1 cellular context compared by ENCODE assay signal in genomic region chr16:3180445-3180878, GRCh38.
TF ChIP-seq lines count a peak whose summit lies in the region.

No MANE protein-coding gene starts in this region.

TF ChIP-seq in H1, 55 proteins besides CTCF, POLR2A, EP300 and RAD21:
- TF ChIP-seq POU5F1 (IDR thresholded peaks at IDR 0.05; ENCODE audit: low read depth, low read length) (0 out of 2 replicates have a peak, but pooled peaks have one; percentile 24), EZH2 (IDR thresholded peaks at IDR 0.05; ENCODE audit: low read depth, low read length, severe bottlenecking) (no peak), NRF1 (IDR thresholded peaks at IDR 0.05; ENCODE audit: low read depth, low read length) (no peak), E2F6 (IDR thresholded peaks at IDR 0.05) (no peak), TCF12 (IDR thresholded peaks at IDR 0.05; ENCODE audit: low read depth, low read length) (no peak), PHF8 (conservative IDR thresholded peaks at IDR 0.05; ENCODE audit: low read depth, low read length) (no peak), GTF2F1 (IDR thresholded peaks at IDR 0.05; ENCODE audit: borderline replicate concordance, low read depth, low read length) (no peak), CTBP2 (IDR thresholded peaks at IDR 0.05; ENCODE audit: borderline replicate concordance, insufficient read depth, insufficient read length, low read length) (no peak), GABPA (IDR thresholded peaks at IDR 0.05; ENCODE audit: borderline replicate concordance, insufficient read depth, low read length) (no peak), CREB1 (IDR thresholded peaks at IDR 0.05) (no peak), KDM4A (IDR thresholded peaks at IDR 0.05; ENCODE audit: low read depth, low read length, severe bottlenecking) (peak; percentile 30), JUN (IDR thresholded peaks at IDR 0.05; ENCODE audit: low read depth, low read length) (no peak), CHD7 (IDR thresholded peaks at IDR 0.05; ENCODE audit: insufficient replicate concordance, low read length) (no peak), ZNF274 (IDR thresholded peaks at IDR 0.05; ENCODE audit: borderline replicate concordance, extremely low read depth, low read length) (no peak), RBBP5 (IDR thresholded peaks at IDR 0.05; ENCODE audit: borderline replicate concordance, low read depth, low read length) (peak; percentile 62; the same call in 1 of the 2 replicates), MAFK (IDR thresholded peaks at IDR 0.05; ENCODE audit: low read depth, low read length) (peak; percentile 81; the same call in 1 of the 2 replicates), SP2 (IDR thresholded peaks at IDR 0.05; ENCODE audit: low read length) (no peak), RFX5 (IDR thresholded peaks at IDR 0.05; ENCODE audit: borderline replicate concordance, low read depth, low read length) (no peak), BCL11A (IDR thresholded peaks at IDR 0.05; ENCODE audit: low read depth in 2 of 2, low read length in 2 of 2) (no peak), FOSL1 (IDR thresholded peaks at IDR 0.05; ENCODE audit: insufficient read depth, low read depth, low read length) (no peak), RNF2 (IDR thresholded peaks at IDR 0.05; ENCODE audit: borderline replicate concordance, low read depth, low read length, missing control alignments, poor library complexity, severe bottlenecking) (no peak), YY1 (IDR thresholded peaks at IDR 0.05; ENCODE audit: low read depth, low read length) (no peak), CEBPB (IDR thresholded peaks at IDR 0.05; ENCODE audit: low read depth, low read length) (no peak; the same call in 1 of the 2 replicates), NANOG (IDR thresholded peaks at IDR 0.05; ENCODE audit: insufficient read depth, low read depth, low read length, poor library complexity, severe bottlenecking) (no peak), HDAC2 (IDR thresholded peaks at IDR 0.05; ENCODE audit: borderline replicate concordance in 1 of 2, low read depth in 2 of 2, low read length in 2 of 2) (no peak), TEAD4 (IDR thresholded peaks at IDR 0.05; ENCODE audit: low read depth, low read length) (0 out of 2 replicates have a peak, but pooled peaks have one; percentile 34), KDM1A (IDR thresholded peaks at IDR 0.05; ENCODE audit: borderline replicate concordance, low read length) (no peak), BRCA1 (IDR thresholded peaks at IDR 0.05; ENCODE audit: low read depth, low read length) (no peak), SIRT6 (IDR thresholded peaks at IDR 0.05; ENCODE audit: low read length) (no peak), EGR1 (IDR thresholded peaks at IDR 0.05; ENCODE audit: borderline replicate concordance, low read depth, low read length) (no peak), POLR2AphosphoS5 (IDR thresholded peaks at IDR 0.05; ENCODE audit: low read depth, low read length) (no peak), SRF (IDR thresholded peaks at IDR 0.05; ENCODE audit: low read depth, low read length) (no peak), TBP (IDR thresholded peaks at IDR 0.05; ENCODE audit: low read depth, low read length) (peak; percentile 99), ASH2L (IDR thresholded peaks at IDR 0.05; ENCODE audit: low read length) (peak; percentile 73), SP4 (IDR thresholded peaks at IDR 0.05; ENCODE audit: low read length) (no peak)
- TF ChIP-seq, protein P1, sequence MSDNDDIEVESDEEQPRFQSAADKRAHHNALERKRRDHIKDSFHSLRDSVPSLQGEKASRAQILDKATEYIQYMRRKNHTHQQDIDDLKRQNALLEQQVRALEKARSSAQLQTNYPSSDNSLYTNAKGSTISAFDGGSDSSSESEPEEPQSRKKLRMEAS (IDR thresholded peaks at IDR 0.05) = no peak
- TF ChIP-seq, protein P2, sequence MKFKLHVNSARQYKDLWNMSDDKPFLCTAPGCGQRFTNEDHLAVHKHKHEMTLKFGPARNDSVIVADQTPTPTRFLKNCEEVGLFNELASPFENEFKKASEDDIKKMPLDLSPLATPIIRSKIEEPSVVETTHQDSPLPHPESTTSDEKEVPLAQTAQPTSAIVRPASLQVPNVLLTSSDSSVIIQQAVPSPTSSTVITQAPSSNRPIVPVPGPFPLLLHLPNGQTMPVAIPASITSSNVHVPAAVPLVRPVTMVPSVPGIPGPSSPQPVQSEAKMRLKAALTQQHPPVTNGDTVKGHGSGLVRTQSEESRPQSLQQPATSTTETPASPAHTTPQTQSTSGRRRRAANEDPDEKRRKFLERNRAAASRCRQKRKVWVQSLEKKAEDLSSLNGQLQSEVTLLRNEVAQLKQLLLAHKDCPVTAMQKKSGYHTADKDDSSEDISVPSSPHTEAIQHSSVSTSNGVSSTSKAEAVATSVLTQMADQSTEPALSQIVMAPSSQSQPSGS (IDR thresholded peaks at IDR 0.05; ENCODE audit: low read length) = no peak
